8 cellular contexts compared by ENCODE assay signal in the genomic region with DNA sequence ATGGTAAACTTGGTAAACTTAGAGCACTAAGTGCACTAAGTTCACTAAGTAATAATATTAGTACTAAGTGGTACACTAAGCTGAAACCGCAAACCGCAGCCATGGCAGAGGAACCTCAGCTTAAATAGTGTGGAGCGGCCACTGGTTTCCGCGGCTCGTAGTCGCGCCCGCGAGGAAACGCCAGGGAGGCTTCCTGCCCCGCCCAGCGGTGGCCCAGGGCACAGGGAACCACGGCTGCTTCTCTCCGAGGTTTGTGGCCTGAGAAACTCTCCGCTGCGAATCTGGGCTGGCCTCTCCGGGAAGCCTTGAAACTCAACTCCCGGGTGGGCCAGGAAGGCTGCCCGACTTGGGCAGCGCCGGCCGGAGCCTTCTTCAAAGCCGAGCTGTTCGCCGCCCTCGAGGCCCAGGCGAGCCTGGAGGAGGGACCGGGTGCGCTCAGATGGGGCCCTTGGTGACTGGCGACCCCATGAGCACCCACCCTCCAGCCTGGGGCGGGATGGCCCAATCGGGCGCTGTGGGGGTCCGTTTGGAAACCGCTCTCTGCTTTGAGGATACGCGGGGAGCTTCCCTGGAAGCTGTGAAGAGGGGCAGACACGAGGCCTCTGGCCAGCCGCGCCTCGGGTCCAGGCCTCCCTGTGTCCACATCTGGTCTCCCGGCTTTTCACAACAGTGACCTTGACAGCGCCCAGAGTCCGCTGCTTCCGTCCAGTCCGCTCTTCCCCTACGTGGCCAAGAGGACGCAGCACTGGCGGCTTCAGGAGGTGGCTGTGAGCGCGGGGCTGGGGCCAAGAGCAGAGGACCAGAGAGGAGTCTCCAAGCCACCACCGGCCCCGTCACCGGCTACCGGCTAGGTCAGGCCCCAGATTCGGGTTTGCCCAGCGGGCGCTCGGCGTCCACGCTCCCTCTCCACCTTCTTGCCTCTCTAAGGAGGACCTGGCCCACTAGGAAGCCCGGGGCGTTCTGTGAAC. TPM values are rescaled to one million over a fixed set of nuclear protein-coding genes. Genes with fewer than 3 reads are reported as not detected.
DNase-seq lines count a peak whose midpoint lies in the region; ATAC-seq and TF ChIP-seq lines count a peak whose summit lies in the region.

No MANE protein-coding gene starts in this region.

- no peaks in the 10 kb centered on the region for H3K36me3 ChIP-seq in BLaER1 treated with 17β-estradiol and CSF1 and Interleukin-3, amounts not matched to agents 10 nM and 100 nM
- H3K36me3 ChIP-seq in mesenchymal stem cell (ENCODE audit: control insufficient read depth in 1 of 2, insufficient read depth in 2 of 2, low read depth in 1 of 2, low read length in 2 of 2) (no peaks in the 10 kb centered on the region), aorta (ENCODE audit: control insufficient read depth in 1 of 2, insufficient read depth in 2 of 2, low read length in 1 of 2) (no peaks in the 10 kb centered on the region), neural progenitor cell (no peaks in the 10 kb centered on the region)

- peak; percentile 58 for DNase-seq in OCI-M1 (lab: John Stamatoyannopoulos, UW)
- peak; percentile 73 for DNase-seq in activated naive CD4-positive, alpha-beta T cell treated with anti-CD3 and anti-CD28 coated beads, Interleukin-2, amount 10 ng/mL, durations not matched to agents 7 days and 5 days
- DNase-seq in mesenchymal stem cell, result peak; percentile 45
- peak; percentile 70 to 79 for DNase-seq in aorta
- no peak for DNase-seq in neural progenitor cell (ENCODE audit: low spot score)

- CTCF ChIA-PET in activated naive CD4-positive, alpha-beta T cell treated with anti-CD3 and anti-CD28 coated beads, Interleukin-2, amount 10 ng/mL, durations not matched to agents 7 days and 5 days (lab: Charles Lee), result interaction anchor here (1.7 to 5.8 kb wide), 3 partner anchors 10 to 69 kb away, joined by 4 to 40 read pairs (median 7); no protein-coding TSS in a partner anchor

- H3K18ac ChIP-seq in mesenchymal stem cell (ENCODE audit: low read depth in 1 of 2, low read length in 2 of 2), result no peak overlapping the region

- no peak for TF ChIP-seq CTCF in neural progenitor cell (IDR thresholded peaks at IDR 0.05)

- H3K14ac ChIP-seq in mesenchymal stem cell (ENCODE audit: low read length in 2 of 2), result no peak overlapping the region

- H3K27me3 ChIP-seq in BLaER1 treated with 17β-estradiol and CSF1 and Interleukin-3, amounts not matched to agents 10 nM and 100 nM, result peaks cover 94 to 97% (median 97%) of the 10 kb centered on the region in 11 experiments
- H3K27me3 ChIP-seq in mesenchymal stem cell (ENCODE audit: control insufficient read depth in 1 of 2, insufficient read depth in 1 of 2, low read length in 2 of 2) (peaks cover 79 to 96% of the 10 kb centered on the region in 2 experiments), aorta (ENCODE audit: control insufficient read depth in 1 of 2, insufficient read depth in 2 of 2, low read length in 1 of 2) (peaks cover 0 to 3% of the 10 kb centered on the region in 2 donors), neural progenitor cell (peaks cover 100% of the 10 kb centered on the region)

- intact Hi-C loops in aorta (cut with DNase I), result no loop called here

- H3K9ac ChIP-seq in BLaER1 treated with 17β-estradiol and CSF1 and Interleukin-3, amounts not matched to agents 10 nM and 100 nM, result peak overlapping the region in 1 of 11 experiments; percentile 31; a peak in 2 of 22 replicates
- H3K9ac ChIP-seq in mesenchymal stem cell (ENCODE audit: low read length) (no peak overlapping the region), neural progenitor cell (no peak overlapping the region)

- no peak overlapping the region for H3K4ac ChIP-seq in mesenchymal stem cell (ENCODE audit: low read depth in 1 of 2, low read length in 2 of 2)

- peaks cover 23 to 34% (median 28%) of the 10 kb centered on the region in 11 experiments for H3K9me3 ChIP-seq in BLaER1 treated with 17β-estradiol and CSF1 and Interleukin-3, amounts not matched to agents 10 nM and 100 nM (replicated peaks in 1 of 11)
- H3K9me3 ChIP-seq in mesenchymal stem cell (ENCODE audit: control insufficient read depth, low read length), result peaks cover 20% of the 10 kb centered on the region
- peaks cover 1% of the 10 kb centered on the region for H3K9me3 ChIP-seq in aorta (ENCODE audit: control insufficient read depth, low read length)
- no peaks in the 10 kb centered on the region for H3K9me3 ChIP-seq in neural progenitor cell (ENCODE audit: low read depth)

- H2BK12ac ChIP-seq in mesenchymal stem cell (ENCODE audit: low read length in 2 of 2), result no peak overlapping the region

- H2AK5ac ChIP-seq in mesenchymal stem cell (ENCODE audit: low read length, severe bottlenecking), result no peak overlapping the region

- no peaks in the 10 kb centered on the region for H3F3A ChIP-seq in neural progenitor cell (ENCODE audit: low read depth)

- H3K79me2 ChIP-seq in neural progenitor cell (ENCODE audit: low read depth), result no peaks in the 10 kb centered on the region

- H3K27ac ChIP-seq in BLaER1 treated with 17β-estradiol and CSF1 and Interleukin-3, amounts not matched to agents 10 nM and 100 nM, result no peak overlapping the region
- H3K27ac ChIP-seq in mesenchymal stem cell (ENCODE audit: low read length, poor library complexity, severe bottlenecking) (no peak overlapping the region), aorta (ENCODE audit: low read depth in 1 of 2, low read length in 2 of 2) (no peak overlapping the region), neural progenitor cell (no peak overlapping the region)

- H3K23ac ChIP-seq in mesenchymal stem cell (ENCODE audit: low read length in 2 of 2), result no peak overlapping the region

- peak overlapping the region in 9 of 10 experiments; percentile 14 to 50 (median 22); a peak in 14 of 20 replicates for H3K4me3 ChIP-seq in BLaER1 treated with 17β-estradiol and CSF1 and Interleukin-3, amounts not matched to agents 10 nM and 100 nM
- peak overlapping the region in 1 of 2 experiments; percentile 27 for H3K4me3 ChIP-seq in mesenchymal stem cell (ENCODE audit: insufficient read depth in 1 of 2, low read depth in 1 of 2, low read length in 2 of 2)
- no peak overlapping the region for H3K4me3 ChIP-seq in aorta (ENCODE audit: low read length in 2 of 2)
- H3K4me3 ChIP-seq in neural progenitor cell, result no peak overlapping the region

- H2AFZ ChIP-seq in mesenchymal stem cell (ENCODE audit: low read depth, low read length) (no peak overlapping the region), neural progenitor cell (replicated peaks) (no peak overlapping the region)

- H2BK5ac ChIP-seq in mesenchymal stem cell (ENCODE audit: low read depth, low read length, poor library complexity, severe bottlenecking), result no peak overlapping the region

- H3K79me1 ChIP-seq in mesenchymal stem cell (replicated peaks; ENCODE audit: low read length, poor library complexity, severe bottlenecking), result no peaks in the 10 kb centered on the region

- no peak overlapping the region for H4K8ac ChIP-seq in mesenchymal stem cell (ENCODE audit: low read length)

- H3K4me1 ChIP-seq in BLaER1 treated with 17β-estradiol and CSF1 and Interleukin-3, amounts not matched to agents 10 nM and 100 nM, result peaks cover 29 to 44% (median 37%) of the 10 kb centered on the region in 10 experiments
- H3K4me1 ChIP-seq in mesenchymal stem cell (ENCODE audit: control insufficient read depth, insufficient read depth, low read depth, low read length) (peaks cover 4% of the 10 kb centered on the region), aorta (ENCODE audit: control insufficient read depth in 1 of 2, insufficient read depth in 2 of 2, low read length in 2 of 2) (no peaks in the 10 kb centered on the region), neural progenitor cell (no peaks in the 10 kb centered on the region)

- H3K4me1 Mint-ChIP-seq in activated naive CD4-positive, alpha-beta T cell treated with anti-CD3 and anti-CD28 coated beads, Interleukin-2, amount 10 ng/mL, durations not matched to agents 7 days and 5 days, result peaks cover 25% of the 10 kb centered on the region
- no peaks in the 10 kb centered on the region for H3K4me1 Mint-ChIP-seq in neural progenitor cell

- peaks cover under 1% of the 10 kb centered on the region for H3K36me3 Mint-ChIP-seq in activated naive CD4-positive, alpha-beta T cell treated with anti-CD3 and anti-CD28 coated beads, Interleukin-2, amount 10 ng/mL, durations not matched to agents 7 days and 5 days
- no peaks in the 10 kb centered on the region for H3K36me3 Mint-ChIP-seq in neural progenitor cell

- H4K91ac ChIP-seq in mesenchymal stem cell (ENCODE audit: low read length), result no peak overlapping the region

- H3K4me2 ChIP-seq in BLaER1 treated with 17β-estradiol and CSF1 and Interleukin-3, amounts not matched to agents 10 nM and 100 nM, result peak overlapping the region; percentile 73 to 95 (median 88)
- H3K4me2 ChIP-seq in mesenchymal stem cell (ENCODE audit: low read length, poor library complexity, severe bottlenecking) (no peak overlapping the region), neural progenitor cell (no peak overlapping the region)

- H3K27ac Mint-ChIP-seq in activated naive CD4-positive, alpha-beta T cell treated with anti-CD3 and anti-CD28 coated beads, Interleukin-2, amount 10 ng/mL, durations not matched to agents 7 days and 5 days, result no peak overlapping the region
- H3K27ac Mint-ChIP-seq in neural progenitor cell, result no peak overlapping the region

- no peak overlapping the region for H2BK15ac ChIP-seq in mesenchymal stem cell (ENCODE audit: low read depth, poor library complexity, severe bottlenecking)

- no peak overlapping the region for H3K4me3 Mint-ChIP-seq in activated naive CD4-positive, alpha-beta T cell treated with anti-CD3 and anti-CD28 coated beads, Interleukin-2, amount 10 ng/mL, durations not matched to agents 7 days and 5 days
- no peak overlapping the region for H3K4me3 Mint-ChIP-seq in neural progenitor cell

- H2BK120ac ChIP-seq in mesenchymal stem cell (ENCODE audit: low read depth, low read length), result no peak overlapping the region

- H3K27me3 Mint-ChIP-seq in activated naive CD4-positive, alpha-beta T cell treated with anti-CD3 and anti-CD28 coated beads, Interleukin-2, amount 10 ng/mL, durations not matched to agents 7 days and 5 days, result peaks cover 94% of the 10 kb centered on the region
- peaks cover 71% of the 10 kb centered on the region for H3K27me3 Mint-ChIP-seq in neural progenitor cell (ENCODE audit: insufficient read depth, low read depth)

- ATAC-seq in aorta (ENCODE audit: low FRiP score) (peak; percentile 53), HG03039 (IDR thresholded peaks at IDR 0.05; ENCODE audit: unreplicated experiment) (no peak), GM21515 (IDR thresholded peaks at IDR 0.05; ENCODE audit: unreplicated experiment) (no peak)

- WGBS in mesenchymal stem cell, result 62% methylated on average over 64 of the region's 64 CpGs
- WGBS in aorta, 2 donors, result 15 to 17% methylated on average over 60 to 64 of the region's 64 CpGs

- H4K20me1 ChIP-seq in BLaER1 treated with 17β-estradiol and CSF1 and Interleukin-3, amounts not matched to agents 10 nM and 100 nM, result peaks cover 40 to 60% (median 56%) of the 10 kb centered on the region in 11 experiments; a peak in 21 of 22 replicates
- no peaks in the 10 kb centered on the region for H4K20me1 ChIP-seq in neural progenitor cell (ENCODE audit: low read depth)

- peaks cover 5% of the 10 kb centered on the region for H3K9me3 Mint-ChIP-seq in activated naive CD4-positive, alpha-beta T cell treated with anti-CD3 and anti-CD28 coated beads, Interleukin-2, amount 10 ng/mL, durations not matched to agents 7 days and 5 days
- peaks cover 1% of the 10 kb centered on the region for H3K9me3 Mint-ChIP-seq in neural progenitor cell

RNA-seq across cellular contexts. Expression of a gene that starts 25.4 kb away (rescaled TPM):
- polyA plus RNA-seq in mesenchymal stem cell (2013, experiment 1 of 2), result 151 TPM
- 150 TPM for polyA plus RNA-seq in mesenchymal stem cell (2013, experiment 2 of 2)
- total RNA-seq in aorta, result 100 to 1,000 TPM; 373 to 506 TPM
- 100 to 1,000 TPM; 148 to 328 TPM for polyA plus RNA-seq in aorta
- 24.8 and 43.1 TPM in 2 replicates for total RNA-seq in neural progenitor cell (ENCODE audit: low replicate concordance)

Comparison
In these comparisons a context has a peak if more than half of its experiments do, and no peak if none do; other contexts are left out.
1. H3K4me2 ChIP-seq: peak in BLaER1 treated with 17β-estradiol and CSF1 and Interleukin-3, amounts not matched to agents 10 nM and 100 nM (11 of 11); none in mesenchymal stem cell (single experiment) and neural progenitor cell (single experiment).
2. H3K4me3 ChIP-seq: peak in BLaER1 treated with 17β-estradiol and CSF1 and Interleukin-3, amounts not matched to agents 10 nM and 100 nM (9 of 10); none in aorta (0 of 2) and neural progenitor cell (single experiment).